1 cellular context compared by ENCODE assay signal in genomic region chr17:58351182-58351581, GRCh38.
TF ChIP-seq lines count a peak whose summit lies in the region.

No MANE protein-coding gene starts in this region.

TF ChIP-seq in GM12878, 131 proteins besides CTCF, POLR2A, EP300 and RAD21:
- TF ChIP-seq LARP7 (IDR thresholded peaks at IDR 0.05) (no peak), ZSCAN29 (IDR thresholded peaks at IDR 0.05) (no peak), PML (IDR thresholded peaks at IDR 0.05; ENCODE audit: low read length) (no peak), PRDM15 (CRISPR knock-in tag; IDR thresholded peaks at IDR 0.05) (no peak), ZBED1 (IDR thresholded peaks at IDR 0.05; ENCODE audit: borderline replicate concordance) (no peak), POLR2AphosphoS5 (IDR thresholded peaks at IDR 0.05; ENCODE audit: low read length) (no peak), HDAC2 (IDR thresholded peaks at IDR 0.05) (no peak), ZNF217 (IDR thresholded peaks at IDR 0.05) (no peak), MXI1 (IDR thresholded peaks at IDR 0.05; ENCODE audit: low read depth, low read length) (no peak), YY1 (IDR thresholded peaks at IDR 0.05; ENCODE audit: low read depth, low read length) (no peak), NR2C2 (IDR thresholded peaks at IDR 0.05; ENCODE audit: borderline replicate concordance, control insufficient read depth, insufficient read length, low read depth) (no peak), NR2F1 (conservative IDR thresholded peaks at IDR 0.05) (no peak), SP1 (IDR thresholded peaks at IDR 0.05; ENCODE audit: low read depth, low read length) (no peak), IRF4 (IDR thresholded peaks at IDR 0.05; ENCODE audit: low read depth, low read length) (no peak), WRNIP1 (IDR thresholded peaks at IDR 0.05; ENCODE audit: borderline replicate concordance, low read depth, low read length) (no peak)
- TF ChIP-seq, protein P1, sequence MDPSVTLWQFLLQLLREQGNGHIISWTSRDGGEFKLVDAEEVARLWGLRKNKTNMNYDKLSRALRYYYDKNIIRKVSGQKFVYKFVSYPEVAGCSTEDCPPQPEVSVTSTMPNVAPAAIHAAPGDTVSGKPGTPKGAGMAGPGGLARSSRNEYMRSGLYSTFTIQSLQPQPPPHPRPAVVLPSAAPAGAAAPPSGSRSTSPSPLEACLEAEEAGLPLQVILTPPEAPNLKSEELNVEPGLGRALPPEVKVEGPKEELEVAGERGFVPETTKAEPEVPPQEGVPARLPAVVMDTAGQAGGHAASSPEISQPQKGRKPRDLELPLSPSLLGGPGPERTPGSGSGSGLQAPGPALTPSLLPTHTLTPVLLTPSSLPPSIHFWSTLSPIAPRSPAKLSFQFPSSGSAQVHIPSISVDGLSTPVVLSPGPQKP (IDR thresholded peaks at IDR 0.05; ENCODE audit: low read depth, low read length), result no peak
- TF ChIP-seq, protein P2, sequence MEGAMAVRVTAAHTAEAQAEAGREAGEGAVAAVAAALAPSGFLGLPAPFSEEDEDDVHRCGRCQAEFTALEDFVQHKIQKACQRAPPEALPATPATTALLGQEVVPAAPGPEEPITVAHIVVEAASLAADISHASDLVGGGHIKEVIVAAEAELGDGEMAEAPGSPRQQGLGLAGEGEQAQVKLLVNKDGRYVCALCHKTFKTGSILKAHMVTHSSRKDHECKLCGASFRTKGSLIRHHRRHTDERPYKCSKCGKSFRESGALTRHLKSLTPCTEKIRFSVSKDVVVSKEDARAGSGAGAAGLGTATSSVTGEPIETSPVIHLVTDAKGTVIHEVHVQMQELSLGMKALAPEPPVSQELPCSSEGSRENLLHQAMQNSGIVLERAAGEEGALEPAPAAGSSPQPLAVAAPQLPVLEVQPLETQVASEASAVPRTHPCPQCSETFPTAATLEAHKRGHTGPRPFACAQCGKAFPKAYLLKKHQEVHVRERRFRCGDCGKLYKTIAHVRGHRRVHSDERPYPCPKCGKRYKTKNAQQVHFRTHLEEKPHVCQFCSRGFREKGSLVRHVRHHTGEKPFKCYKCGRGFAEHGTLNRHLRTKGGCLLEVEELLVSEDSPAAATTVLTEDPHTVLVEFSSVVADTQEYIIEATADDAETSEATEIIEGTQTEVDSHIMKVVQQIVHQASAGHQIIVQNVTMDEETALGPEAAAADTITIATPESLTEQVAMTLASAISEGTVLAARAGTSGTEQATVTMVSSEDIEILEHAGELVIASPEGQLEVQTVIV (IDR thresholded peaks at IDR 0.05; ENCODE audit: borderline replicate concordance, partially characterized antibody), result no peak
